Comparison of ENCODE assay signal across 8 cellular contexts in the genomic region with DNA sequence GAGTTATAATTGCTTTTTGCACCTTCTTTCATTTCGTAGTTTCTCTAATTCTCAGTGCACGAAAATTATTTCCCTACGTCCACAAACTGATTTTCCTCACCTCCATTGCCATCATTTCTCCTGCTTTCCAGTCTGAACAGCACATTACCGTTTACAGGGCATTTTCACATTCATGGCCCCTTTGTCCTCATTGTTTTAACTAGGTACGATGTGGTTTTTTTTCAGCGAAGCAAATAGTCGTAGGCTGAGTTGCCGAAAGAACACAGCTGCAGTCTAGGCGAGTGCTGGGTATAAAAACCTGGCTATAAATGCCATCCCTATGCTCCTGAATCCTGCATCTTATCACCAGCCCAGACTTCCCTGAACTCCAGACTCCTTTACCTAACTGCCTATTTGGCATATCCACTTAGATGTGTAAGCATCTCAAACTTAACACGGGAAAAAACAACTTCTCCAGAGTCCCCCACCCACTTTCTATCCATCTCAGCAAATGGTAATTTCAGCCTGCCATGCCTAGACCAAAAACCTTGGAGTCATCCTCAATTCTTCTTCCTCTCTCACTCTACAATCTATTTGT. TPM values are rescaled to one million over a fixed set of nuclear protein-coding genes. Genes with fewer than 3 reads are reported as not detected.
A peak's percentile ranks its signal among the peaks of the same experiment; 100 is the strongest.
DNase-seq lines count a peak whose midpoint lies in the region; ATAC-seq and TF ChIP-seq lines count a peak whose summit lies in the region.

No MANE protein-coding gene starts in this region.

- H3K4me3 Mint-ChIP-seq in stimulated activated naive CD8-positive, alpha-beta T cell treated with anti-CD3 and anti-CD28 coated beads, Interleukin-15, Interleukin-2, amounts not matched to agents 100 ng/mL and 50 ng/mL, for 24 hours = peak overlapping the region; percentile 85
- peak overlapping the region; percentile 91 for H3K4me3 Mint-ChIP-seq in MCF 10A (ENCODE audit: unreplicated experiment)

- peak overlapping the region; percentile 76 for H3K27ac ChIP-seq in vagina

- TF ChIP-seq CTCF in MCF 10A (IDR thresholded peaks at IDR 0.05; ENCODE audit: unreplicated experiment) (no peak), vagina (IDR thresholded peaks at IDR 0.05) (no peak)

- no peaks in the 10 kb centered on the region for H3K27me3 Mint-ChIP-seq in stimulated activated naive CD8-positive, alpha-beta T cell treated with anti-CD3 and anti-CD28 coated beads, Interleukin-15, Interleukin-2, amounts not matched to agents 100 ng/mL and 50 ng/mL, for 24 hours
- H3K27me3 Mint-ChIP-seq in MCF 10A (ENCODE audit: insufficient read depth, unreplicated experiment) = no peaks in the 10 kb centered on the region

- H3K27ac Mint-ChIP-seq in stimulated activated naive CD8-positive, alpha-beta T cell treated with anti-CD3 and anti-CD28 coated beads, Interleukin-15, Interleukin-2, amounts not matched to agents 100 ng/mL and 50 ng/mL, for 24 hours = peak overlapping the region; percentile 74
- peak overlapping the region; percentile 1 for H3K27ac Mint-ChIP-seq in MCF 10A (ENCODE audit: low read depth, unreplicated experiment)

- peaks cover 62% of the 10 kb centered on the region for H3K4me1 Mint-ChIP-seq in stimulated activated naive CD8-positive, alpha-beta T cell treated with anti-CD3 and anti-CD28 coated beads, Interleukin-15, Interleukin-2, amounts not matched to agents 100 ng/mL and 50 ng/mL, for 24 hours (ENCODE audit: low read depth)
- H3K4me1 Mint-ChIP-seq in MCF 10A (ENCODE audit: insufficient read depth, unreplicated experiment) = peaks cover 15% of the 10 kb centered on the region

- H3K4me1 ChIP-seq in vagina = peaks cover 26% of the 10 kb centered on the region

- CTCF ChIA-PET in MCF 10A (lab: Yijun Ruan, JAX) = interaction anchor here (0.6 to 2.8 kb wide), 5 partner anchors 27 to 1223 kb away, joined by 3 to 9 read pairs (median 3); no protein-coding TSS in a partner anchor

- no peak for DNase-seq in stimulated activated naive CD8-positive, alpha-beta T cell treated with anti-CD3 and anti-CD28 coated beads, Interleukin-15, Interleukin-2, amounts not matched to agents 100 U/mL and 50 U/mL, for 24 hours
- DNase-seq in MCF 10A (ENCODE audit: unreplicated experiment) (peak; percentile 1), lung microvascular endothelial cell (ENCODE audit: low read depth in 2 of 2) (peak; percentile 10 to 39), vagina (ENCODE audit: extremely low spot score in 2 of 2) (no peak), A172 (ENCODE audit: low spot score) (no peak), KG1 (lab: John Stamatoyannopoulos, UW) (no peak)

- no peak for TF ChIP-seq POLR2A in vagina (IDR thresholded peaks at IDR 0.05)

- H3K27me3 ChIP-seq in vagina = no peaks in the 10 kb centered on the region

- no peaks in the 10 kb centered on the region for H3K36me3 Mint-ChIP-seq in stimulated activated naive CD8-positive, alpha-beta T cell treated with anti-CD3 and anti-CD28 coated beads, Interleukin-15, Interleukin-2, amounts not matched to agents 100 ng/mL and 50 ng/mL, for 24 hours (ENCODE audit: low read depth)
- H3K36me3 Mint-ChIP-seq in MCF 10A (ENCODE audit: insufficient read depth, unreplicated experiment) = no peaks in the 10 kb centered on the region

- TSS peak; percentile 70 for BruUV-seq in MCF 10A (replicated peaks; lab: Mats Ljungman, UMichigan)

- no peak for ATAC-seq in stimulated activated naive CD8-positive, alpha-beta T cell treated with anti-CD3 and anti-CD28 coated beads, Interleukin-15, Interleukin-2, amounts not matched to agents 100 U/mL and 50 U/mL, for 24 hours
- ATAC-seq in GM19035 (IDR thresholded peaks at IDR 0.05; ENCODE audit: unreplicated experiment) = no peak

- POLR2A ChIA-PET in MCF 10A (lab: Yijun Ruan, JAX) = interaction anchor here (0.6 to 2.4 kb wide), 18 partner anchors 11 to 597 kb away, joined by 3 to 20 read pairs (median 3); partner anchors contain the start of genes EIF2AK4 and SRP14

- no peaks in the 10 kb centered on the region for H3K9me3 Mint-ChIP-seq in stimulated activated naive CD8-positive, alpha-beta T cell treated with anti-CD3 and anti-CD28 coated beads, Interleukin-15, Interleukin-2, amounts not matched to agents 100 ng/mL and 50 ng/mL, for 24 hours
- no peaks in the 10 kb centered on the region for H3K9me3 Mint-ChIP-seq in MCF 10A (ENCODE audit: unreplicated experiment)

- intact Hi-C loops in MCF 10A (cut with micrococcal nuclease) (loop anchor here (10.0 kb wide), 2 partner anchors 411 to 491 kb away; no protein-coding TSS in a partner anchor), vagina (cut with DNase I) (no loop called here)

- no peaks in the 10 kb centered on the region for H3K36me3 ChIP-seq in vagina

- H3K9me3 ChIP-seq in vagina = no peaks in the 10 kb centered on the region

- peak overlapping the region; percentile 65 to 77 for H3K4me3 ChIP-seq in vagina

RNA-seq across cellular contexts. Expression of gene FSIP1, which starts 0.7 kb away (rescaled TPM):
- total RNA-seq in MCF 10A (2022) (2.2 and 3.2 TPM in 2 replicates), lung microvascular endothelial cell (0.40 and 0.44 TPM in 2 replicates), vagina (0.98 TPM)
- total RNA-seq in A172 (2014; rRNA removed; shearing (Covaris generic)) = 0.41 and 0.86 TPM in 2 replicates

Comparison
In these comparisons a context has a peak if more than half of its experiments do, and no peak if none do; other contexts are left out.
1. DNase-seq: peak in MCF 10A (single experiment) and lung microvascular endothelial cell (2 of 2); none in stimulated activated naive CD8-positive, alpha-beta T cell treated with anti-CD3 and anti-CD28 coated beads, Interleukin-15, Interleukin-2, amounts not matched to agents 100 U/mL and 50 U/mL, for 24 hours (single experiment), vagina (0 of 2), A172 (single experiment) and KG1 (single experiment).